9 cellular contexts compared by ENCODE assay signal in genomic region chr10:104809288-104810090, GRCh38.
DNase-seq lines count a peak whose midpoint lies in the region; ATAC-seq and TF ChIP-seq lines count a peak whose summit lies in the region.
"Had no signal": no experiment of that assay in that cellular context is flagged by ENCODE, and none has a peak within 500 bp of the region (broad histone marks: within the 10 kb centered on the region; RNA-seq: fewer than 3 reads in every experiment).

No MANE protein-coding gene starts in this region.

- intact Hi-C loops in A673 (cut with micrococcal nuclease; ENCODE audit: unreplicated experiment), result no loop called here
- intact Hi-C loops in right cardiac atrium (cut with DNase I), result no loop called here
- intact Hi-C loops in stomach (cut with DNase I; ENCODE audit: low total_unique reads), result no loop called here

- no peak overlapping the region for H3K27ac ChIP-seq in A673 (ENCODE audit: low read depth, low read length, poor library complexity, severe bottlenecking)
- H3K27ac ChIP-seq in right cardiac atrium (ENCODE audit: low read length), result no peak overlapping the region
- H3K27ac ChIP-seq in stomach, result no peak overlapping the region

- H3K36me3 ChIP-seq in A673 (ENCODE audit: insufficient read depth, low read length, poor library complexity, severe bottlenecking), result no peaks in the 10 kb centered on the region
- H3K36me3 ChIP-seq in stomach, result no peaks in the 10 kb centered on the region

- DNase-seq in A673 (ENCODE audit: low spot score), result peak; percentile 14
- peak; percentile 83 for DNase-seq in T1000 (lab: John Stamatoyannopoulos, UW)
- DNase-seq in MV-4-11 (lab: John Stamatoyannopoulos, UW), result no peak
- no peak for DNase-seq in right cardiac atrium
- no peak for DNase-seq in stomach
- DNase-seq in mesenteric fat pad (ENCODE audit: low spot score), result no peak
- DNase-seq: CD4-positive, CD25-positive, alpha-beta regulatory T cell had no signal

- no peak for TF ChIP-seq EP300 in stomach (IDR thresholded peaks at IDR 0.05)

- ATAC-seq in GM19468 (IDR thresholded peaks at IDR 0.05; ENCODE audit: extremely low read depth, unreplicated experiment), result peak; percentile 71
- ATAC-seq in HG03378 (IDR thresholded peaks at IDR 0.05; ENCODE audit: unreplicated experiment), result peak; percentile 80
- ATAC-seq in right cardiac atrium, result no peak

- H3K4me1 ChIP-seq in A673 (ENCODE audit: insufficient read depth, low read length, poor library complexity, severe bottlenecking) (no peaks in the 10 kb centered on the region), right cardiac atrium (ENCODE audit: control insufficient read depth, insufficient read depth, low read length) (no peaks in the 10 kb centered on the region), stomach (no peaks in the 10 kb centered on the region)

- POLR2A ChIA-PET in A673 (lab: Charles Lee; ENCODE audit: low non-redundant PET), result no interaction called here

- peaks cover 5% of the 10 kb centered on the region for H3K27me3 ChIP-seq in A673 (replicated peaks; ENCODE audit: insufficient read depth, low read depth, low read length, poor library complexity)
- no peaks in the 10 kb centered on the region for H3K27me3 ChIP-seq in right cardiac atrium (ENCODE audit: control insufficient read depth, insufficient read depth)
- no peaks in the 10 kb centered on the region for H3K27me3 ChIP-seq in stomach

- no TSS peak for BruUV-seq in A673 (replicated peaks; lab: Mats Ljungman, UMichigan)

- H3K9me3 ChIP-seq in A673 (ENCODE audit: low read depth, low read length, poor library complexity, severe bottlenecking) (no peaks in the 10 kb centered on the region), right cardiac atrium (ENCODE audit: control insufficient read depth, low read length) (no peaks in the 10 kb centered on the region), stomach (peaks cover 0 to 11% (median 0%) of the 10 kb centered on the region in 4 donors)

- TF ChIP-seq CTCF in A673 (conservative IDR thresholded peaks at IDR 0.05; ENCODE audit: low read depth, low read length) (no peak), stomach (IDR thresholded peaks at IDR 0.05) (no peak)

- H3K4me3 ChIP-seq in A673 (ENCODE audit: low read depth, low read length, poor library complexity, severe bottlenecking) (no peak overlapping the region), right cardiac atrium (ENCODE audit: low read length) (no peak overlapping the region), stomach (no peak overlapping the region)

- TF ChIP-seq POLR2A in stomach (IDR thresholded peaks at IDR 0.05), result no peak

- WGBS in right cardiac atrium, result 62% methylated on average over 6 of the region's 6 CpGs
- 59 to 76% (median 62%) methylated on average over 6 of the region's 6 CpGs for WGBS in stomach, 5 donors

- CTCF ChIA-PET in A673 (lab: Charles Lee), result interaction anchor here (0.5 kb wide), 1 partner anchor 58 kb away, joined by 3 read pairs; no protein-coding TSS in a partner anchor

Comparison
In these comparisons a context has a peak if more than half of its experiments do, and no peak if none do; other contexts are left out.
1. DNase-seq: peak in A673 (single experiment) and T1000 (single experiment); none in MV-4-11 (single experiment), right cardiac atrium (0 of 3), stomach (single experiment) and mesenteric fat pad (single experiment).
2. ATAC-seq: peak in GM19468 (single experiment) and HG03378 (single experiment); none in right cardiac atrium (0 of 2).